ENCODE assay signal across 1 cellular context in the genomic region with DNA sequence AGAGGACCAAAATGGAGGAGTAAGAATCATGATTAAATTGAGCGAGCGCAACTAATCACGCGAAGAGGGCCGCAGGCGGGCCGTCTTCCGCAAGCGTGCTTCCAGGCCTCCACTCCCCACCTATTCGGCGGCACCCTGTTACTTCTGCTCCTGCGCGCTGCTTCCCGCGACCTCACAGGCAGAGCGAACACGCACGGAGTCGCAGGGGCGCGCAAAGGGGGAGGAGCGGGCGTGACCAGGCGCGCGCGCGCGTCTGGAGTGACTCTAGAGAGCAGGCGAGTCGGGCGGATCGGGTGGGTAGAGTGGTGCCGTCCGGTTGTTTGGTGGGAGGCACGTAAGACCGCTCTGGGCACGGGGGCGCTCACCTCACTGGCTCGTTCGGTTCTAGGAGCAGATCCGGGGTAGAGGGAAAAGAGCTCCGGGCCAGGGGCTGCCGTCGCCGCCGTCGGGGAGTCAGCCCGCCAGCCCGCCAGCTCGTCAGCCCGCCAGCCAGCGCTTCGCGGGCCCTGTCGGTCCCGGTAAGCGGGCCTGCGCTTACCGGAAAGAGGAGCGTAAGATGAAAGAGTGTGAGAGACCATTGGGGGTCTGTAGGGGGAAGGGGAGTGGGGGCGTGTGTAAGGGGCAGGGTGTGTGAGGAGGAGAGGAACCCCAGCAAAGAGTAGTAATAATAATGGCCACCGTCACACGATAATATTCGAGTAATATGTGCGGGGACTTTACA.
TF ChIP-seq lines count a peak whose summit lies in the region.

A gene (plus strand): TSS at position 377 of the 721 bp plus-strand sequence. CDS start 4,652 bp downstream, outside the sequence.

TF ChIP-seq in HepG2, 621 proteins besides CTCF, POLR2A, EP300 and RAD21 (continued from another document and continues in another):
- TF ChIP-seq, protein P1, sequence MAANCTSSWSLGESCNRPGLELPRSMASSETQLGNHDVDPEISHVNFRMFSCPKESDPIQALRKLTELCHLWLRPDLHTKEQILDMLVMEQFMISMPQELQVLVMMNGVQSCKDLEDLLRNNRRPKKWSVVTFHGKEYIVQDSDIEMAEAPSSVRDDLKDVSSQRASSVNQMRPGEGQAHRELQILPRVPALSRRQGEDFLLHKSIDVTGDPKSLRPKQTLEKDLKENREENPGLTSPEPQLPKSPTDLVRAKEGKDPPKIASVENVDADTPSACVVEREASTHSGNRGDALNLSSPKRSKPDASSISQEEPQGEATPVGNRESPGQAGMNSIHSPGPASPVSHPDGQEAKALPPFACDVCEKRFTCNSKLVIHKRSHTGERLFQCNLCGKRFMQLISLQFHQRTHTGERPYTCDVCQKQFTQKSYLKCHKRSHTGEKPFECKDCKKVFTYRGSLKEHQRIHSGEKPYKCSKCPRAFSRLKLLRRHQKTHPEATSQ (CRISPR knock-in tag; IDR thresholded peaks at IDR 0.05; ENCODE audit: borderline replicate concordance) = peak; percentile 11; the same call in 1 of the 2 replicates
- TF ChIP-seq ZNF564 (CRISPR knock-in tag; IDR thresholded peaks at IDR 0.05) = 0 out of 2 replicates have a peak, but pooled peaks have one; percentile 68
- no peak for TF ChIP-seq ZNF530 (CRISPR knock-in tag; IDR thresholded peaks at IDR 0.05; ENCODE audit: low read depth)
- no peak; the same call in 1 of the 2 replicates for TF ChIP-seq MEF2D (CRISPR knock-in tag; IDR thresholded peaks at IDR 0.05)
- TF ChIP-seq, protein P2, sequence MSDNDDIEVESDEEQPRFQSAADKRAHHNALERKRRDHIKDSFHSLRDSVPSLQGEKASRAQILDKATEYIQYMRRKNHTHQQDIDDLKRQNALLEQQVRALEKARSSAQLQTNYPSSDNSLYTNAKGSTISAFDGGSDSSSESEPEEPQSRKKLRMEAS (IDR thresholded peaks at IDR 0.05) = peak; percentile 80
- no peak for TF ChIP-seq PPARG (CRISPR knock-in tag; conservative IDR thresholded peaks at IDR 0.05)
- TF ChIP-seq, protein P3, sequence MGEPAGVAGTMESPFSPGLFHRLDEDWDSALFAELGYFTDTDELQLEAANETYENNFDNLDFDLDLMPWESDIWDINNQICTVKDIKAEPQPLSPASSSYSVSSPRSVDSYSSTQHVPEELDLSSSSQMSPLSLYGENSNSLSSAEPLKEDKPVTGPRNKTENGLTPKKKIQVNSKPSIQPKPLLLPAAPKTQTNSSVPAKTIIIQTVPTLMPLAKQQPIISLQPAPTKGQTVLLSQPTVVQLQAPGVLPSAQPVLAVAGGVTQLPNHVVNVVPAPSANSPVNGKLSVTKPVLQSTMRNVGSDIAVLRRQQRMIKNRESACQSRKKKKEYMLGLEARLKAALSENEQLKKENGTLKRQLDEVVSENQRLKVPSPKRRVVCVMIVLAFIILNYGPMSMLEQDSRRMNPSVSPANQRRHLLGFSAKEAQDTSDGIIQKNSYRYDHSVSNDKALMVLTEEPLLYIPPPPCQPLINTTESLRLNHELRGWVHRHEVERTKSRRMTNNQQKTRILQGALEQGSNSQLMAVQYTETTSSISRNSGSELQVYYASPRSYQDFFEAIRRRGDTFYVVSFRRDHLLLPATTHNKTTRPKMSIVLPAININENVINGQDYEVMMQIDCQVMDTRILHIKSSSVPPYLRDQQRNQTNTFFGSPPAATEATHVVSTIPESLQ (CRISPR knock-in tag; conservative IDR thresholded peaks at IDR 0.05) = no peak
- 0 out of 2 replicates have a peak, but pooled peaks have one; percentile 30 for TF ChIP-seq RCOR2 (CRISPR knock-in tag; IDR thresholded peaks at IDR 0.05)
- TF ChIP-seq HNF4G (IDR thresholded peaks at IDR 0.05; ENCODE audit: borderline replicate concordance, low read depth, low read length) = no peak; the same call in 1 of the 2 replicates
- TF ChIP-seq HNF4G (CRISPR knock-in tag; IDR thresholded peaks at IDR 0.05; ENCODE audit: borderline replicate concordance, low read depth) = no peak
- TF ChIP-seq TGIF2 (CRISPR knock-in tag; IDR thresholded peaks at IDR 0.05) = peak; percentile 74; the same call in 1 of the 2 replicates
- TF ChIP-seq ZNF816 (CRISPR knock-in tag; IDR thresholded peaks at IDR 0.05; ENCODE audit: borderline replicate concordance) = no peak
- no peak for TF ChIP-seq U2AF2 (IDR thresholded peaks at IDR 0.05; ENCODE audit: low read depth, low read length)
- no peak for TF ChIP-seq IKZF1 (IDR thresholded peaks at IDR 0.05)
- TF ChIP-seq, protein P4, sequence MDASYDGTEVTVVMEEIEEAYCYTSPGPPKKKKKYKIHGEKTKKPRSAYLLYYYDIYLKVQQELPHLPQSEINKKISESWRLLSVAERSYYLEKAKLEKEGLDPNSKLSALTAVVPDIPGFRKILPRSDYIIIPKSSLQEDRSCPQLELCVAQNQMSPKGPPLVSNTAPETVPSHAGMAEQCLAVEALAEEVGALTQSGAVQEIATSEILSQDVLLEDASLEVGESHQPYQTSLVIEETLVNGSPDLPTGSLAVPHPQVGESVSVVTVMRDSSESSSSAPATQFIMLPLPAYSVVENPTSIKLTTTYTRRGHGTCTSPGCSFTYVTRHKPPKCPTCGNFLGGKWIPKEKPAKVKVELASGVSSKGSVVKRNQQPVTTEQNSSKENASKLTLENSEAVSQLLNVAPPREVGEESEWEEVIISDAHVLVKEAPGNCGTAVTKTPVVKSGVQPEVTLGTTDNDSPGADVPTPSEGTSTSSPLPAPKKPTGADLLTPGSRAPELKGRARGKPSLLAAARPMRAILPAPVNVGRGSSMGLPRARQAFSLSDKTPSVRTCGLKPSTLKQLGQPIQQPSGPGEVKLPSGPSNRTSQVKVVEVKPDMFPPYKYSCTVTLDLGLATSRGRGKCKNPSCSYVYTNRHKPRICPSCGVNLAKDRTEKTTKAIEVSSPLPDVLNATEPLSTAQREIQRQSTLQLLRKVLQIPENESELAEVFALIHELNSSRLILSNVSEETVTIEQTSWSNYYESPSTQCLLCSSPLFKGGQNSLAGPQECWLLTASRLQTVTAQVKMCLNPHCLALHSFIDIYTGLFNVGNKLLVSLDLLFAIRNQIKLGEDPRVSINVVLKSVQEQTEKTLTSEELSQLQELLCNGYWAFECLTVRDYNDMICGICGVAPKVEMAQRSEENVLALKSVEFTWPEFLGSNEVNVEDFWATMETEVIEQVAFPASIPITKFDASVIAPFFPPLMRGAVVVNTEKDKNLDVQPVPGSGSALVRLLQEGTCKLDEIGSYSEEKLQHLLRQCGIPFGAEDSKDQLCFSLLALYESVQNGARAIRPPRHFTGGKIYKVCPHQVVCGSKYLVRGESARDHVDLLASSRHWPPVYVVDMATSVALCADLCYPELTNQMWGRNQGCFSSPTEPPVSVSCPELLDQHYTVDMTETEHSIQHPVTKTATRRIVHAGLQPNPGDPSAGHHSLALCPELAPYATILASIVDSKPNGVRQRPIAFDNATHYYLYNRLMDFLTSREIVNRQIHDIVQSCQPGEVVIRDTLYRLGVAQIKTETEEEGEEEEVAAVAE (CRISPR knock-in tag; IDR thresholded peaks at IDR 0.05; ENCODE audit: borderline replicate concordance) = no peak
- TF ChIP-seq FOXJ3 (CRISPR knock-in tag; IDR thresholded peaks at IDR 0.05; ENCODE audit: borderline replicate concordance) = no peak
- TF ChIP-seq, protein P5, sequence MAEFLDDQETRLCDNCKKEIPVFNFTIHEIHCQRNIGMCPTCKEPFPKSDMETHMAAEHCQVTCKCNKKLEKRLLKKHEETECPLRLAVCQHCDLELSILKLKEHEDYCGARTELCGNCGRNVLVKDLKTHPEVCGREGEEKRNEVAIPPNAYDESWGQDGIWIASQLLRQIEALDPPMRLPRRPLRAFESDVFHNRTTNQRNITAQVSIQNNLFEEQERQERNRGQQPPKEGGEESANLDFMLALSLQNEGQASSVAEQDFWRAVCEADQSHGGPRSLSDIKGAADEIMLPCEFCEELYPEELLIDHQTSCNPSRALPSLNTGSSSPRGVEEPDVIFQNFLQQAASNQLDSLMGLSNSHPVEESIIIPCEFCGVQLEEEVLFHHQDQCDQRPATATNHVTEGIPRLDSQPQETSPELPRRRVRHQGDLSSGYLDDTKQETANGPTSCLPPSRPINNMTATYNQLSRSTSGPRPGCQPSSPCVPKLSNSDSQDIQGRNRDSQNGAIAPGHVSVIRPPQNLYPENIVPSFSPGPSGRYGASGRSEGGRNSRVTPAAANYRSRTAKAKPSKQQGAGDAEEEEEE (CRISPR knock-in tag; IDR thresholded peaks at IDR 0.05; ENCODE audit: borderline replicate concordance) = peak; percentile 89; the same call in 1 of the 2 replicates
- TF ChIP-seq, protein P6, sequence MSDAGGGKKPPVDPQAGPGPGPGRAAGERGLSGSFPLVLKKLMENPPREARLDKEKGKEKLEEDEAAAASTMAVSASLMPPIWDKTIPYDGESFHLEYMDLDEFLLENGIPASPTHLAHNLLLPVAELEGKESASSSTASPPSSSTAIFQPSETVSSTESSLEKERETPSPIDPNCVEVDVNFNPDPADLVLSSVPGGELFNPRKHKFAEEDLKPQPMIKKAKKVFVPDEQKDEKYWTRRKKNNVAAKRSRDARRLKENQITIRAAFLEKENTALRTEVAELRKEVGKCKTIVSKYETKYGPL (CRISPR knock-in tag; IDR thresholded peaks at IDR 0.05) = peak; percentile 17; the same call in 1 of the 2 replicates
- no peak for TF ChIP-seq ZNF432 (CRISPR knock-in tag; IDR thresholded peaks at IDR 0.05; ENCODE audit: borderline replicate concordance)
- no peak for TF ChIP-seq IKZF4 (CRISPR knock-in tag; IDR thresholded peaks at IDR 0.05; ENCODE audit: borderline replicate concordance, low read depth, not compliant biosample characterization)
- TF ChIP-seq, protein P7, sequence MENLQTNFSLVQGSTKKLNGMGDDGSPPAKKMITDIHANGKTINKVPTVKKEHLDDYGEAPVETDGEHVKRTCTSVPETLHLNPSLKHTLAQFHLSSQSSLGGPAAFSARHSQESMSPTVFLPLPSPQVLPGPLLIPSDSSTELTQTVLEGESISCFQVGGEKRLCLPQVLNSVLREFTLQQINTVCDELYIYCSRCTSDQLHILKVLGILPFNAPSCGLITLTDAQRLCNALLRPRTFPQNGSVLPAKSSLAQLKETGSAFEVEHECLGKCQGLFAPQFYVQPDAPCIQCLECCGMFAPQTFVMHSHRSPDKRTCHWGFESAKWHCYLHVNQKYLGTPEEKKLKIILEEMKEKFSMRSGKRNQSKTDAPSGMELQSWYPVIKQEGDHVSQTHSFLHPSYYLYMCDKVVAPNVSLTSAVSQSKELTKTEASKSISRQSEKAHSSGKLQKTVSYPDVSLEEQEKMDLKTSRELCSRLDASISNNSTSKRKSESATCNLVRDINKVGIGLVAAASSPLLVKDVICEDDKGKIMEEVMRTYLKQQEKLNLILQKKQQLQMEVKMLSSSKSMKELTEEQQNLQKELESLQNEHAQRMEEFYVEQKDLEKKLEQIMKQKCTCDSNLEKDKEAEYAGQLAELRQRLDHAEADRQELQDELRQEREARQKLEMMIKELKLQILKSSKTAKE (CRISPR knock-in tag; IDR thresholded peaks at IDR 0.05; ENCODE audit: borderline replicate concordance) = peak; percentile 79
- no peak for TF ChIP-seq ZNF260 (CRISPR knock-in tag; IDR thresholded peaks at IDR 0.05; ENCODE audit: borderline replicate concordance, low read depth)
- TF ChIP-seq MYC (CRISPR knock-in tag; IDR thresholded peaks at IDR 0.05; ENCODE audit: borderline replicate concordance) = peak; percentile 78
- TF ChIP-seq, protein P8, sequence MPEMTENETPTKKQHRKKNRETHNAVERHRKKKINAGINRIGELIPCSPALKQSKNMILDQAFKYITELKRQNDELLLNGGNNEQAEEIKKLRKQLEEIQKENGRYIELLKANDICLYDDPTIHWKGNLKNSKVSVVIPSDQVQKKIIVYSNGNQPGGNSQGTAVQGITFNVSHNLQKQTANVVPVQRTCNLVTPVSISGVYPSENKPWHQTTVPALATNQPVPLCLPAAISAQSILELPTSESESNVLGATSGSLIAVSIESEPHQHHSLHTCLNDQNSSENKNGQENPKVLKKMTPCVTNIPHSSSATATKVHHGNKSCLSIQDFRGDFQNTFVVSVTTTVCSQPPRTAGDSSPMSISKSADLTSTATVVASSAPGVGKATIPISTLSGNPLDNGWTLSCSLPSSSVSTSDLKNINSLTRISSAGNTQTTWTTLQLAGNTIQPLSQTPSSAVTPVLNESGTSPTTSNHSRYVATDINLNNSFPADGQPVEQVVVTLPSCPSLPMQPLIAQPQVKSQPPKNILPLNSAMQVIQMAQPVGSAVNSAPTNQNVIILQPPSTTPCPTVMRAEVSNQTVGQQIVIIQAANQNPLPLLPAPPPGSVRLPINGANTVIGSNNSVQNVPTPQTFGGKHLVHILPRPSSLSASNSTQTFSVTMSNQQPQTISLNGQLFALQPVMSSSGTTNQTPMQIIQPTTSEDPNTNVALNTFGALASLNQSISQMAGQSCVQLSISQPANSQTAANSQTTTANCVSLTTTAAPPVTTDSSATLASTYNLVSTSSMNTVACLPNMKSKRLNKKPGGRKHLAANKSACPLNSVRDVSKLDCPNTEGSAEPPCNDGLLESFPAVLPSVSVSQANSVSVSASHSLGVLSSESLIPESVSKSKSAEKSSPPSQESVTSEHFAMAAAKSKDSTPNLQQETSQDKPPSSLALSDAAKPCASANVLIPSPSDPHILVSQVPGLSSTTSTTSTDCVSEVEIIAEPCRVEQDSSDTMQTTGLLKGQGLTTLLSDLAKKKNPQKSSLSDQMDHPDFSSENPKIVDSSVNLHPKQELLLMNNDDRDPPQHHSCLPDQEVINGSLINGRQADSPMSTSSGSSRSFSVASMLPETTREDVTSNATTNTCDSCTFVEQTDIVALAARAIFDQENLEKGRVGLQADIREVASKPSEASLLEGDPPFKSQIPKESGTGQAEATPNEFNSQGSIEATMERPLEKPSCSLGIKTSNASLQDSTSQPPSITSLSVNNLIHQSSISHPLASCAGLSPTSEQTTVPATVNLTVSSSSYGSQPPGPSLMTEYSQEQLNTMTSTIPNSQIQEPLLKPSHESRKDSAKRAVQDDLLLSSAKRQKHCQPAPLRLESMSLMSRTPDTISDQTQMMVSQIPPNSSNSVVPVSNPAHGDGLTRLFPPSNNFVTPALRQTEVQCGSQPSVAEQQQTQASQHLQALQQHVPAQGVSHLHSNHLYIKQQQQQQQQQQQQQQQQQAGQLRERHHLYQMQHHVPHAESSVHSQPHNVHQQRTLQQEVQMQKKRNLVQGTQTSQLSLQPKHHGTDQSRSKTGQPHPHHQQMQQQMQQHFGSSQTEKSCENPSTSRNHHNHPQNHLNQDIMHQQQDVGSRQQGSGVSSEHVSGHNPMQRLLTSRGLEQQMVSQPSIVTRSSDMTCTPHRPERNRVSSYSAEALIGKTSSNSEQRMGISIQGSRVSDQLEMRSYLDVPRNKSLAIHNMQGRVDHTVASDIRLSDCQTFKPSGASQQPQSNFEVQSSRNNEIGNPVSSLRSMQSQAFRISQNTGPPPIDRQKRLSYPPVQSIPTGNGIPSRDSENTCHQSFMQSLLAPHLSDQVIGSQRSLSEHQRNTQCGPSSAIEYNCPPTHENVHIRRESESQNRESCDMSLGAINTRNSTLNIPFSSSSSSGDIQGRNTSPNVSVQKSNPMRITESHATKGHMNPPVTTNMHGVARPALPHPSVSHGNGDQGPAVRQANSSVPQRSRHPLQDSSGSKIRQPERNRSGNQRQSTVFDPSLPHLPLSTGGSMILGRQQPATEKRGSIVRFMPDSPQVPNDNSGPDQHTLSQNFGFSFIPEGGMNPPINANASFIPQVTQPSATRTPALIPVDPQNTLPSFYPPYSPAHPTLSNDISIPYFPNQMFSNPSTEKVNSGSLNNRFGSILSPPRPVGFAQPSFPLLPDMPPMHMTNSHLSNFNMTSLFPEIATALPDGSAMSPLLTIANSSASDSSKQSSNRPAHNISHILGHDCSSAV (CRISPR knock-in tag; IDR thresholded peaks at IDR 0.05; ENCODE audit: borderline replicate concordance) = no peak
- peak; percentile 84; the same call in 1 of the 2 replicates for TF ChIP-seq ZNF879 (CRISPR knock-in tag; IDR thresholded peaks at IDR 0.05)
